8 cellular contexts compared by ENCODE assay signal in genomic region chr17:3893003-3893719, GRCh38. TPM values are rescaled to one million over a fixed set of nuclear protein-coding genes. Genes with fewer than 3 reads are reported as not detected.
DNase-seq lines count a peak whose midpoint lies in the region; ATAC-seq, FAIRE-seq and TF ChIP-seq lines count a peak whose summit lies in the region.

Gene CAMKK1 (minus strand): TSS chr17:3893053. CDS start chr17:3885687, 7,366 bp downstream.

- no peaks in the 10 kb centered on the region for H3K36me3 Mint-ChIP-seq in activated B cell treated with CpG ODN at 0.5 μM for 24 hours (ENCODE audit: low read depth)

- peaks cover 38% of the 10 kb centered on the region for H3K4me1 Mint-ChIP-seq in activated B cell treated with CpG ODN at 0.5 μM for 24 hours

- no peaks in the 10 kb centered on the region for H3K9me3 Mint-ChIP-seq in activated B cell treated with CpG ODN at 0.5 μM for 24 hours

- peak within 1 kb of the TSS; percentile 70 for H3K4me2 ChIP-seq in keratinocyte (ENCODE audit: control insufficient read depth, extremely low read depth, insufficient read depth, low read depth, low read length)

- ATAC-seq in GM18517 (IDR thresholded peaks at IDR 0.05; ENCODE audit: unreplicated experiment) (peak; percentile 64), HG03025 (IDR thresholded peaks at IDR 0.05; ENCODE audit: low FRiP score, unreplicated experiment) (peak; percentile 76), activated B cell treated with CpG ODN at 0.5 μM for 24 hours (ENCODE audit: low read depth) (peak; percentile 88)

- H3K27ac ChIP-seq in keratinocyte (ENCODE audit: control insufficient read depth, insufficient read depth, low read length) = no peak within 1 kb of the TSS

- H3K27me3 Mint-ChIP-seq in activated B cell treated with CpG ODN at 0.5 μM for 24 hours = no peaks in the 10 kb centered on the region

- H3K4me3 ChIP-seq in cardiac fibroblast (replicated peaks in 1 of 2; ENCODE audit: low read depth in 2 of 2, low read length in 2 of 2) (peak within 1 kb of the TSS; percentile 61 to 64), keratinocyte (ENCODE audit: control insufficient read depth in 2 of 3, extremely low read depth in 1 of 3, insufficient read depth in 2 of 3, low read depth in 1 of 3, low read length in 3 of 3) (peak within 1 kb of the TSS; percentile 48 to 61 (median 50))

- H3K4me1 ChIP-seq in keratinocyte (ENCODE audit: control insufficient read depth, extremely low read depth, insufficient read depth, low read length) = peaks cover 45% of the 10 kb centered on the region

- no peaks in the 10 kb centered on the region for H3K27me3 ChIP-seq in keratinocyte (ENCODE audit: control insufficient read depth, extremely low read depth, insufficient read depth, low read length)

- dilution Hi-C loops in keratinocyte (cut with MboI; ENCODE audit: extremely low pct_ligation_motif_present, low sequenced_read_pairs) = no loop called here

- CTCF ChIA-PET in activated B cell treated with CpG ODN at 0.5 μM for 24 hours (lab: Charles Lee) = interaction anchor here (1.0 to 1.9 kb wide), 3 partner anchors 14 to 155 kb away, joined by 3 to 5 read pairs (median 4); partner anchors contain the start of gene P2RX1

- no peaks in the 10 kb centered on the region for H4K20me1 ChIP-seq in keratinocyte (ENCODE audit: control insufficient read depth, extremely low read depth, insufficient read depth, low read length)

- H3K27ac Mint-ChIP-seq in activated B cell treated with CpG ODN at 0.5 μM for 24 hours = peak within 1 kb of the TSS; percentile 77

- H3K9me1 ChIP-seq in keratinocyte (ENCODE audit: control insufficient read depth, extremely low read depth, insufficient read depth, low read length) = no peaks in the 10 kb centered on the region

- peak within 1 kb of the TSS; percentile 48 for H3K9ac ChIP-seq in keratinocyte (ENCODE audit: control insufficient read depth, extremely low read depth, insufficient read depth, low read length)

- H3K36me3 ChIP-seq in keratinocyte (ENCODE audit: control insufficient read depth in 2 of 2, extremely low read depth in 1 of 2, insufficient read depth in 2 of 2, low read length in 2 of 2) = no peaks in the 10 kb centered on the region

- no peak for FAIRE-seq in keratinocyte (lab: Jason Lieb, UNC)

- no peaks in the 10 kb centered on the region for H3K9me3 ChIP-seq in keratinocyte (ENCODE audit: control insufficient read depth, low read depth, low read length)

- POLR2A ChIA-PET in activated B cell treated with CpG ODN at 0.5 μM for 24 hours (lab: Charles Lee) = interaction anchor here (1.2 to 3.2 kb wide), 6 partner anchors 11 to 70 kb away, joined by 3 to 43 read pairs (median 6); partner anchors contain the start of genes NCBP3 and P2RX1

- H3K79me2 ChIP-seq in keratinocyte (ENCODE audit: control insufficient read depth, insufficient read depth, low read length) = no peaks in the 10 kb centered on the region

- intact Hi-C loops in activated B cell treated with CpG ODN at 0.5 μM for 24 hours (cut with micrococcal nuclease) = loop anchor here (1.0 kb wide), 4 partner anchors 11 to 70 kb away; partner anchors contain the start of gene NCBP3

- peak within 1 kb of the TSS; percentile 81 for H3K4me3 Mint-ChIP-seq in activated B cell treated with CpG ODN at 0.5 μM for 24 hours

- peak within 1 kb of the TSS; percentile 66 for H2AFZ ChIP-seq in keratinocyte (ENCODE audit: control insufficient read depth, low read length)

- TF ChIP-seq CTCF in activated B cell treated with CpG ODN at 0.5 μM for 24 hours (IDR thresholded peaks at IDR 0.05) (no peak), cardiac fibroblast (IDR thresholded peaks at IDR 0.05; ENCODE audit: low read depth, low read length) (no peak), keratinocyte (optimal IDR thresholded peaks at IDR 0.05 in 1 of 3, IDR thresholded peaks at IDR 0.05 in 1 of 3, conservative IDR thresholded peaks at IDR 0.05 in 1 of 3; ENCODE audit: extremely low read depth in 1 of 3, insufficient read depth in 2 of 3, low read length in 3 of 3) (no peak)

- DNase-seq in A172 (ENCODE audit: low spot score) = peak; percentile 81
- DNase-seq in NCI-H2171 treated with DMSO at 0.1 percent for 48 hours (lab: John Stamatoyannopoulos, UW) = peak; percentile 83
- peak; percentile 93 for DNase-seq in activated B cell treated with CpG ODN at 0.5 μM for 24 hours
- DNase-seq in cardiac fibroblast (ENCODE audit: low read depth in 2 of 2) = peak; percentile 74 to 84
- no peak for DNase-seq in keratinocyte (ENCODE audit: low read depth, low spot score)
- peak; percentile 73 to 88 (median 81) for DNase-seq in stimulated activated CD4-positive, alpha-beta T cell treated with anti-CD3 and anti-CD28 coated beads, Interleukin-12 subunit alpha, Interleukin-12 subunit beta, amount 100 ng/mL, for 48 hours (ENCODE audit: low read depth in 2 of 3, low spot score in 1 of 3)

RNA-seq across cellular contexts. Expression of gene CAMKK1, which starts in this region (rescaled TPM):
- total RNA-seq in A172 (2014; rRNA removed; shearing (Covaris generic)) = 11.2 and 12.9 TPM in 2 replicates
- total RNA-seq in activated B cell treated with CpG ODN at 0.5 μM for 24 hours = 4.3 and 6.1 TPM in 2 replicates
- polyA plus RNA-seq in keratinocyte = 1.8 to 2.6 TPM (median 2.5 TPM) in 3 replicates
- polyA plus RNA-seq in keratinocyte (2011; ENCODE audit: low read depth) = 1.6 TPM
- polyA plus RNA-seq in keratinocyte (2011; cell fraction: cytosol; rRNA removed) = 0.91 and 1.3 TPM in 2 replicates
- 3.9 and 4.4 TPM in 2 replicates for polyA plus RNA-seq in keratinocyte (2011; cell fraction: nucleus; rRNA removed)
- 1.6 and 2.4 TPM in 2 replicates for polyA plus RNA-seq in keratinocyte (2012; ENCODE audit: low replicate concordance)
- polyA minus RNA-seq in keratinocyte = 2.0 to 2.6 TPM (median 2.6 TPM) in 3 replicates
- polyA minus RNA-seq in keratinocyte (2011; cell fraction: cytosol; rRNA and poly(A)+ RNA removed) = 0.96 TPM
- 1.6 and 1.9 TPM in 2 replicates for polyA minus RNA-seq in keratinocyte (2011; cell fraction: nucleus; rRNA and poly(A)+ RNA removed)
